Comparison of ENCODE assay signal across 1 cellular context in the genomic region with DNA sequence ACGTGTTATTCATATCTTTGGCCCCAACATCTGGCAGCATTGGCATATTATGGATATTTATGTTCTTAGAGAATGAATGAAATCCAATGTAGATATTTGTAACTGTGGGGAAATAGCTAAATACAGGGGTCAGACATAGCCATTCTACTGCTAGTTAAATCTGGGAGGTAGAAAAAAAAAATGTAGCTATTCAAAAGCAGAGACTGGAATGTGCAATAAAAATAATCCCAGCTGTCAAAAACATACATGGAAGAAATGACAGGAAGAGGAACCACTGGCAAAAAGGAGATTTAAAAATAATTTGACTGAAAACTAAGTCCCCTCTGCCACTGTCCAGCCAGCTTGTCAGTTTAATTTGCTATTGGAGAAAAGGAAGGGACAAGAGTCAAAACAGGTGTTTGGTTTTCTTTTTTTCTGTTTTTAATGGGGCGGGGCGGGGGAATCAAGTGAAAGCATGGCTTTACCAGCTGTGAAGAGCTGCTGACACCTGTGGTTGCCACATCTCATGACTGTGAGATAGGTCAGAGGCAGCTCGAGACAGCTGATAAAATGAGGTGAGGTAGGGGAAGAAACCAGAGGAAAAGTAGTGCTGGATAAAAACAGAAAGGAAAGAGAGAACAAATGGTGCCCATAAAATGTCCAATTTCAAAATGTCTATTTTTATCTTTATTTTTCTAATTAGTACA.
TF ChIP-seq lines count a peak whose summit lies in the region.

No MANE protein-coding gene starts in this region.

TF ChIP-seq in endothelial cell of umbilical vein, 7 proteins besides CTCF, POLR2A, EP300 and RAD21 (continued from another document):
- TF ChIP-seq POLR2AphosphoS5 (IDR thresholded peaks at IDR 0.05; ENCODE audit: insufficient read depth, low read depth, low read length) (no peak), JUN (IDR thresholded peaks at IDR 0.05; ENCODE audit: borderline replicate concordance, insufficient read depth, insufficient read length, low read depth) (no peak), GATA2 (IDR thresholded peaks at IDR 0.05; ENCODE audit: insufficient read depth, insufficient read length, low read depth, low read length) (no peak), FOS (IDR thresholded peaks at IDR 0.05; ENCODE audit: borderline replicate concordance, insufficient read depth, low read length) (no peak)
- TF ChIP-seq, protein P1, sequence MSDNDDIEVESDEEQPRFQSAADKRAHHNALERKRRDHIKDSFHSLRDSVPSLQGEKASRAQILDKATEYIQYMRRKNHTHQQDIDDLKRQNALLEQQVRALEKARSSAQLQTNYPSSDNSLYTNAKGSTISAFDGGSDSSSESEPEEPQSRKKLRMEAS (IDR thresholded peaks at IDR 0.05; ENCODE audit: insufficient read depth, insufficient read length): no peak
